In the genomic region with DNA sequence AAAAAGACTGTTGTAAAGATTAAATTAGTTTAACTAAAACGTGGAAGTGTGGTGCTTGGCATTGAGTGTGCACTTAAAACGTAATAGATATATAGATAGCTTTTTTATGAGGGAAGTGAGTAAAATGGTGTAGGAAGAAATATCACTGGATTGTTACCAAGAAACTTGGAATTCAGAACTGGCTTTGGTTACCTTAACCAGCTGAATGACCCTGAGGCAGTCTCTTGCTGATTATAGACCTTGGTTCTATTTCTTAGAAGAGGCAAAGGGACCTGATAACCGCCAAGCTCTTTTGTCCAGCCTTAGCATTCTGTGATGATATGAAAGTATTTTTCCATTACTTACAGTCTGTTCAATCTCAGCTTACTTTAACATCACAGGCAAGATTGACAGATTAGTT, we compare ENCODE assay signal across 1 cellular context.
TF ChIP-seq lines count a peak whose summit lies in the region.

No MANE protein-coding gene starts in this region.

TF ChIP-seq in K562, 482 proteins besides CTCF, POLR2A, EP300 and RAD21:
- 0 out of 2 replicates have a peak, but pooled peaks have one; percentile 0 for TF ChIP-seq ZNF121 (CRISPR knock-in tag; conservative IDR thresholded peaks at IDR 0.05)
- TF ChIP-seq, protein P1, sequence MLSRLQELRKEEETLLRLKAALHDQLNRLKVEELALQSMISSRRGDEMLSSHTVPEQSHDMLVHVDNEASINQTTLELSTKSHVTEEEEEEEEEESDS (CRISPR knock-in tag; IDR thresholded peaks at IDR 0.05): no peak
- TF ChIP-seq ZNF197 (CRISPR knock-in tag; IDR thresholded peaks at IDR 0.05; ENCODE audit: low read depth): no peak
- TF ChIP-seq, protein P2, sequence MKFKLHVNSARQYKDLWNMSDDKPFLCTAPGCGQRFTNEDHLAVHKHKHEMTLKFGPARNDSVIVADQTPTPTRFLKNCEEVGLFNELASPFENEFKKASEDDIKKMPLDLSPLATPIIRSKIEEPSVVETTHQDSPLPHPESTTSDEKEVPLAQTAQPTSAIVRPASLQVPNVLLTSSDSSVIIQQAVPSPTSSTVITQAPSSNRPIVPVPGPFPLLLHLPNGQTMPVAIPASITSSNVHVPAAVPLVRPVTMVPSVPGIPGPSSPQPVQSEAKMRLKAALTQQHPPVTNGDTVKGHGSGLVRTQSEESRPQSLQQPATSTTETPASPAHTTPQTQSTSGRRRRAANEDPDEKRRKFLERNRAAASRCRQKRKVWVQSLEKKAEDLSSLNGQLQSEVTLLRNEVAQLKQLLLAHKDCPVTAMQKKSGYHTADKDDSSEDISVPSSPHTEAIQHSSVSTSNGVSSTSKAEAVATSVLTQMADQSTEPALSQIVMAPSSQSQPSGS (CRISPR knock-in tag; IDR thresholded peaks at IDR 0.05): no peak
- no peak for TF ChIP-seq ZBTB8A (IDR thresholded peaks at IDR 0.05; ENCODE audit: partially characterized antibody)
